In the genomic region with DNA sequence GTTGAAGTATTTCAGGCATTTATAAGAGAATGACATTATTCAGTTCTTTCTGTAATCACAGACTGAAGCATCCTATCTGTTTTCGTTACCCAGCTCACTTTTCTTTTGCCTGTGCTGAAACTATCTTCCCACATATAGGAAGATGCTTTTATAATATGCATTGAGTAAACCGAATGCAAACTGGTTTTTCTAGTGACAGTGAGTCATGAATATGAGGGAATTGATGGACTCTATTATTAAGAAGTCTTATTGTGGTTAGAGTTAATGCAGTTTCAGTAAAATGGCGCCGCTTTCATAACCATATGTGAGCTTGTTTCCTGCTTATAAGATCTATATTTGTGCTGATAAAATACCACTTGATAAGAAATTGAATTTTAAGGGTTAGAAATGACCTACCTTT, we compare ENCODE assay signal across 17 cellular contexts.
"Had no signal": no experiment of that assay in that cellular context is flagged by ENCODE, and none has a peak within 500 bp of the region (broad histone marks: within the 10 kb centered on the region; RNA-seq: fewer than 3 reads in every experiment).

No MANE protein-coding gene starts in this region.

- H3K27ac ChIP-seq: gastrocnemius medialis, neutrophil, psoas muscle, right lobe of liver, spleen had no signal

- DNase-seq: effector memory CD8-positive, alpha-beta T cell; erythroblast; gastrocnemius medialis; glutamatergic neuron; islet precursor cell; mucosa of descending colon; naive thymus-derived CD8-positive, alpha-beta T cell; psoas muscle; retina; right lobe of liver; spleen; stimulated activated CD4-positive, alpha-beta T cell treated with anti-CD3 and anti-CD28 coated beads, Interleukin-15, amount 100 ng/mL, for 24 hours; stimulated activated CD4-positive, alpha-beta T cell treated with anti-CD3 and anti-CD28 coated beads, Interleukin-1b, Interleukin-23, amount 100 ng/mL, for 48 hours; stimulated activated CD4-positive, alpha-beta T cell treated with anti-CD3 and anti-CD28 coated beads, Interleukin-4, amount 100 ng/mL, for 24 hours; stimulated activated naive CD8-positive, alpha-beta T cell treated with anti-CD3 and anti-CD28 coated beads, Interleukin-15, amount 100 ng/mL, for 72 hours; substantia nigra had no signal

- H3K36me3 ChIP-seq: gastrocnemius medialis, neutrophil, right lobe of liver, spleen had no signal

- H3K9me3 ChIP-seq: gastrocnemius medialis, mucosa of descending colon, neutrophil, psoas muscle, right lobe of liver, spleen had no signal

- H3K27me3 ChIP-seq: gastrocnemius medialis, neutrophil, right lobe of liver, spleen had no signal

- H3K4me3 ChIP-seq: gastrocnemius medialis, mucosa of descending colon, psoas muscle, right lobe of liver, spleen had no signal

- H3K4me1 ChIP-seq: right lobe of liver, spleen had no signal
